12 cellular contexts compared by ENCODE assay signal in the genomic region with DNA sequence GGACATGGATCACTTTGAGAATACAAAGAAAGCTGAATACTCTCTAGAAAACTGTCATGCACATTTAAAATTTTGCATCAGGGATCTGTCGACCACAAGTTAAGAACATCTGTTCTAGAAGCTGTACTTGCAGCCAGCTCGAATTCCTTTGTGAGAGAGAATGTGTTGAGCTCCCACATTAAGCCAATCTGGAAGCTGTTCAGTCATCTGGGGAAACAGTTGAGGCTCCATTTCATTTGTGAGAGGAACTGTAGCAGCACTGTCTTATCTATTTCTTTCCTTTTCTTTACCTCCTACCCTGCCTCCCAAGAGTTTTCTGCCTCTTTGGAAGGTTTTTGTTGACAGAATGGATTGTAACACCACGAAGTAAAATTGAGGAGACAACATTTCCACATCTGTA.
"Had no signal": no experiment of that assay in that cellular context is flagged by ENCODE, and none has a peak within 500 bp of the region (broad histone marks: within the 10 kb centered on the region; RNA-seq: fewer than 3 reads in every experiment).

No MANE protein-coding gene starts in this region.

- H3K4me1 ChIP-seq: psoas muscle, sigmoid colon had no signal

- H3K4me3 ChIP-seq: cardiac muscle cell, coronary artery, psoas muscle, sigmoid colon, thoracic aorta had no signal

- H3K27me3 ChIP-seq: cardiac muscle cell, sigmoid colon had no signal

- H3K27ac ChIP-seq: cardiac muscle cell, coronary artery, psoas muscle, thoracic aorta had no signal

- DNase-seq: activated CD4-positive, alpha-beta T cell treated with anti-CD3 and anti-CD28 coated beads for 1 hour; activated CD4-positive, alpha-beta T cell treated with anti-CD3 and anti-CD28 coated beads, Interleukin-2, amount 50 U/mL, for 48 hours; effector CD4-positive, alpha-beta T cell; glutamatergic neuron; psoas muscle; sigmoid colon; stimulated activated CD4-positive, alpha-beta T cell treated with anti-CD3 and anti-CD28 coated beads, Interleukin-4, amount 100 ng/mL, for 1 hour; stimulated activated naive CD8-positive, alpha-beta T cell treated with anti-CD3 and anti-CD28 coated beads, Interleukin-15, amount 100 ng/mL, for 72 hours; T1000 had no signal

- H3K9me3 ChIP-seq: psoas muscle, sigmoid colon, thoracic aorta had no signal
